In the genomic region with DNA sequence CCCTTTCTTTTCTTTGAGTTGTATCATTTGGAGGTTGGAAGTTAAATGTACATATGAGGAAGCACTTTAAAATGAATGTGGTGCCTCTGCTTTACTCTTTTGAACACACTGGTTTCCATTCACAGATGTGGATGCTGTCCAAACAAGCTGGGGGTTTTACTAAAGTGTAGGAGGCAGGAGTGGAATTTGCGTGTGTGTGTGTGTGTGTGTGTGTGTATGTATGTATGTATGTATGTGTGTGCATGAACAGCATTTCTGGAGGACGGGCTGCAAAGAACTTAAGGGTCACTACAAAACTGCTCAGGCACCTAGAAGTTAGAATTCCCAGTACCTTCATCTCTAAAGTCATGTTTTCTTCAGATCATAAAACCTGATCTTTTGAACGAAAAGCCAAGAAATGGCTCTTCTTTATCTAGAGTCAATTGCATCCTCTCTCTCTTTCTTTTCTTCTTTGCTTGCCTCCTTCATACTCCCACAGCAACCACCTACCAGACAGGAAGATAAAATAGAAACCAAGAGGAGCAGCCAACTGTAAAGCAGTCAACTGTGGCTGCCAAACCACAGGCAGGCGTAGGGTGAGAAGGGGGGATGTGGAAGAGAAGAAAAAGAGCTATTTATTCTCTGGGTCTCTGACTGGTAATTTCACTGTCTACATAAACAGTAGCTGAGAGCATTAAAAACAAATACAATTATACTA, we compare ENCODE assay signal across 8 cellular contexts.
DNase-seq lines count a peak whose midpoint lies in the region; ATAC-seq and TF ChIP-seq lines count a peak whose summit lies in the region.

No MANE protein-coding gene starts in this region.

- H3K27ac ChIP-seq in smooth muscle cell (ENCODE audit: low read depth) = no peak overlapping the region

- CTCF ChIA-PET in activated naive CD4-positive, alpha-beta T cell treated with anti-CD3 and anti-CD28 coated beads, Interleukin-2, amount 10 ng/mL, durations not matched to agents 7 days and 5 days (lab: Charles Lee) = interaction anchor here (0.9 to 1.3 kb wide), 2 partner anchors 178 to 181 kb away, joined by 3 to 4 read pairs; no protein-coding TSS in a partner anchor

- peak; percentile 63 for DNase-seq in activated naive CD4-positive, alpha-beta T cell treated with anti-CD3 and anti-CD28 coated beads, Interleukin-2, amount 10 ng/mL, durations not matched to agents 7 days and 5 days
- peak; percentile 36 for DNase-seq in stimulated activated CD8-positive, alpha-beta memory T cell treated with anti-CD3 and anti-CD28 coated beads, Interleukin-4, amount 100 ng/mL, for 24 hours (ENCODE audit: low read depth)
- DNase-seq in endothelial cell (ENCODE audit: low spot score) = no peak
- DNase-seq in NCI-H146 treated with DMSO at 0.1 percent for 48 hours (lab: John Stamatoyannopoulos, UW; ENCODE audit: unreplicated experiment) = no peak
- no peak for DNase-seq in smooth muscle cell (lab: John Stamatoyannopoulos, UW; ENCODE audit: unreplicated experiment)

- H3K36me3 Mint-ChIP-seq in activated naive CD4-positive, alpha-beta T cell treated with anti-CD3 and anti-CD28 coated beads, Interleukin-2, amount 10 ng/mL, durations not matched to agents 7 days and 5 days = no peaks in the 10 kb centered on the region
- no peaks in the 10 kb centered on the region for H3K36me3 Mint-ChIP-seq in endothelial cell (ENCODE audit: low read depth, unreplicated experiment)

- no peaks in the 10 kb centered on the region for H4K20me1 ChIP-seq in Loucy (ENCODE audit: insufficient read depth, low read length, poor library complexity, severe bottlenecking)
- no peaks in the 10 kb centered on the region for H4K20me1 ChIP-seq in smooth muscle cell (ENCODE audit: low read depth)

- peak overlapping the region; percentile 71 for H3K9ac ChIP-seq in Loucy (ENCODE audit: low read depth, low read length, poor library complexity, severe bottlenecking)
- no peak overlapping the region for H3K9ac ChIP-seq in smooth muscle cell (ENCODE audit: low read depth)

- 76% methylated on average over 4 of the region's 4 CpGs for WGBS in smooth muscle cell (ENCODE audit: low lambda C conversion rate)

- ATAC-seq in GM18502 (IDR thresholded peaks at IDR 0.05; ENCODE audit: poor library complexity, unreplicated experiment) = peak; percentile 98
- ATAC-seq in GM21737 (IDR thresholded peaks at IDR 0.05; ENCODE audit: unreplicated experiment) = peak; percentile 99

- no peaks in the 10 kb centered on the region for H3K27me3 ChIP-seq in Loucy (ENCODE audit: insufficient read depth, low read length, poor library complexity, severe bottlenecking)
- H3K27me3 ChIP-seq in smooth muscle cell (ENCODE audit: low read depth) = no peaks in the 10 kb centered on the region

- H3K9me2 ChIP-seq in Loucy (replicated peaks; ENCODE audit: low read depth, low read length) = no peaks in the 10 kb centered on the region

- H3K4me2 ChIP-seq in Loucy (ENCODE audit: low read depth, low read length, poor library complexity, severe bottlenecking) (peak overlapping the region; percentile 88), smooth muscle cell (no peak overlapping the region)

- peaks cover 37% of the 10 kb centered on the region for H3K4me1 Mint-ChIP-seq in activated naive CD4-positive, alpha-beta T cell treated with anti-CD3 and anti-CD28 coated beads, Interleukin-2, amount 10 ng/mL, durations not matched to agents 7 days and 5 days
- peaks cover 12% of the 10 kb centered on the region for H3K4me1 Mint-ChIP-seq in endothelial cell (ENCODE audit: unreplicated experiment)

- H3K4me1 ChIP-seq in Loucy (ENCODE audit: insufficient read depth, low read length, poor library complexity, severe bottlenecking) = peaks cover 62% of the 10 kb centered on the region
- H3K4me1 ChIP-seq in smooth muscle cell (ENCODE audit: low read depth) = peaks cover 19% of the 10 kb centered on the region

- H3K9me3 Mint-ChIP-seq in activated naive CD4-positive, alpha-beta T cell treated with anti-CD3 and anti-CD28 coated beads, Interleukin-2, amount 10 ng/mL, durations not matched to agents 7 days and 5 days = no peaks in the 10 kb centered on the region
- H3K9me3 Mint-ChIP-seq in endothelial cell (ENCODE audit: unreplicated experiment) = no peaks in the 10 kb centered on the region

- H3F3A ChIP-seq in Loucy (ENCODE audit: low read depth) = peaks cover 12% of the 10 kb centered on the region
- H3F3A ChIP-seq in smooth muscle cell (ENCODE audit: low read depth) = peaks cover 7% of the 10 kb centered on the region

- H3K9me3 ChIP-seq in Loucy (ENCODE audit: insufficient read depth, low read depth, low read length) (peaks cover 5% of the 10 kb centered on the region; the same call in 1 of the 2 replicates), smooth muscle cell (replicated peaks; ENCODE audit: low read depth) (no peaks in the 10 kb centered on the region)

- no peak overlapping the region for H3K4me3 Mint-ChIP-seq in activated naive CD4-positive, alpha-beta T cell treated with anti-CD3 and anti-CD28 coated beads, Interleukin-2, amount 10 ng/mL, durations not matched to agents 7 days and 5 days
- no peak overlapping the region for H3K4me3 Mint-ChIP-seq in endothelial cell (ENCODE audit: unreplicated experiment)

- no peaks in the 10 kb centered on the region for H3K27me3 Mint-ChIP-seq in activated naive CD4-positive, alpha-beta T cell treated with anti-CD3 and anti-CD28 coated beads, Interleukin-2, amount 10 ng/mL, durations not matched to agents 7 days and 5 days
- peaks cover 2% of the 10 kb centered on the region for H3K27me3 Mint-ChIP-seq in endothelial cell (ENCODE audit: unreplicated experiment)

- H3K36me3 ChIP-seq in Loucy (ENCODE audit: insufficient read depth, low read length) (no peaks in the 10 kb centered on the region), smooth muscle cell (ENCODE audit: low read depth) (no peaks in the 10 kb centered on the region)

- H3K27ac Mint-ChIP-seq in activated naive CD4-positive, alpha-beta T cell treated with anti-CD3 and anti-CD28 coated beads, Interleukin-2, amount 10 ng/mL, durations not matched to agents 7 days and 5 days = peak overlapping the region; percentile 5
- no peak overlapping the region for H3K27ac Mint-ChIP-seq in endothelial cell (ENCODE audit: unreplicated experiment)

- H3K4me3 ChIP-seq in Loucy (ENCODE audit: low read length, poor library complexity, severe bottlenecking) (peak overlapping the region; percentile 63), smooth muscle cell (no peak overlapping the region)

- H2AFZ ChIP-seq in Loucy (ENCODE audit: low read length) (peak overlapping the region; percentile 47; the same call in 1 of the 2 replicates), smooth muscle cell (ENCODE audit: low read depth) (no peak overlapping the region)

- TF ChIP-seq CTCF in Loucy (conservative IDR thresholded peaks at IDR 0.05; ENCODE audit: low read length) (no peak), endothelial cell (IDR thresholded peaks at IDR 0.05; ENCODE audit: unreplicated experiment) (no peak), smooth muscle cell (IDR thresholded peaks at IDR 0.05; ENCODE audit: borderline replicate concordance, insufficient read depth, poor library complexity, severe bottlenecking) (no peak)

- no peaks in the 10 kb centered on the region for H3K79me2 ChIP-seq in Loucy (ENCODE audit: insufficient read depth, low read length)
- no peaks in the 10 kb centered on the region for H3K79me2 ChIP-seq in smooth muscle cell (ENCODE audit: low read depth)

Comparison
In these comparisons a context has a peak if more than half of its experiments do, and no peak if none do; other contexts are left out.
1. DNase-seq: peak in activated naive CD4-positive, alpha-beta T cell treated with anti-CD3 and anti-CD28 coated beads, Interleukin-2, amount 10 ng/mL, durations not matched to agents 7 days and 5 days (single experiment) and stimulated activated CD8-positive, alpha-beta memory T cell treated with anti-CD3 and anti-CD28 coated beads, Interleukin-4, amount 100 ng/mL, for 24 hours (single experiment); none in endothelial cell (single experiment), NCI-H146 treated with DMSO at 0.1 percent for 48 hours (single experiment) and smooth muscle cell (single experiment).